ENCODE assay signal across 21 cellular contexts in genomic region chr6:9467746-9468145, GRCh38.
DNase-seq lines count a peak whose midpoint lies in the region; ATAC-seq and TF ChIP-seq lines count a peak whose summit lies in the region.
"Had no signal": no experiment of that assay in that cellular context is flagged by ENCODE, and none has a peak within 500 bp of the region (broad histone marks: within the 10 kb centered on the region; RNA-seq: fewer than 3 reads in every experiment).

No MANE protein-coding gene starts in this region.

- TF ChIP-seq CTCF in MCF 10A (IDR thresholded peaks at IDR 0.05; ENCODE audit: unreplicated experiment) = no peak
- TF ChIP-seq CTCF in mammary epithelial cell (conservative IDR thresholded peaks at IDR 0.05 in 1 of 2, IDR thresholded peaks at IDR 0.05 in 1 of 2; ENCODE audit: extremely low read depth in 1 of 2, insufficient read depth in 1 of 2, low read depth in 1 of 2, low read length in 2 of 2) = no peak
- no peak for TF ChIP-seq CTCF in epithelial cell of esophagus (IDR thresholded peaks at IDR 0.05; ENCODE audit: insufficient read depth, low read depth, low read length, missing control alignments)
- TF ChIP-seq CTCF in body of pancreas (IDR thresholded peaks at IDR 0.05) = no peak

- no peak overlapping the region for H3K9ac ChIP-seq in mammary epithelial cell (ENCODE audit: insufficient read depth, low read length)
- H3K9ac ChIP-seq: parathyroid adenoma had no signal

- H3K9me3 Mint-ChIP-seq in MCF 10A (ENCODE audit: unreplicated experiment) = no peaks in the 10 kb centered on the region

- H3K27me3 ChIP-seq in mammary epithelial cell (ENCODE audit: insufficient read depth, low read length) (no peaks in the 10 kb centered on the region), body of pancreas (no peaks in the 10 kb centered on the region)
- H3K27me3 ChIP-seq: breast epithelium had no signal

- H3K36me3 ChIP-seq in mammary epithelial cell (ENCODE audit: insufficient read depth, low read length) = no peaks in the 10 kb centered on the region
- no peaks in the 10 kb centered on the region for H3K36me3 ChIP-seq in body of pancreas (replicated peaks in 1 of 2; ENCODE audit: insufficient read depth in 1 of 2, low read depth in 2 of 2)
- H3K36me3 ChIP-seq: breast epithelium, lower lobe of right lung had no signal

- no peak overlapping the region for H3K4me2 ChIP-seq in mammary epithelial cell (ENCODE audit: insufficient read depth, low read depth, low read length)

- H3K4me1 Mint-ChIP-seq in MCF 10A (ENCODE audit: insufficient read depth, unreplicated experiment) = no peaks in the 10 kb centered on the region
- H3K4me1 Mint-ChIP-seq: naive B cell; stimulated activated effector memory CD8-positive, alpha-beta T cell treated with anti-CD3 and anti-CD28 coated beads, Interleukin-12 subunit alpha, Interleukin-12 subunit beta, amount 100 ng/mL, for 72 hours had no signal

- H2AFZ ChIP-seq in mammary epithelial cell (ENCODE audit: low read depth, low read length) = no peak overlapping the region
- H2AFZ ChIP-seq: parathyroid adenoma had no signal

- POLR2A ChIA-PET in MCF 10A (lab: Yijun Ruan, JAX) = interaction anchor here (0.7 kb wide), 1 partner anchor 14 kb away, joined by 3 read pairs; no protein-coding TSS in a partner anchor

- H3K9me3 ChIP-seq in mammary epithelial cell (replicated peaks; ENCODE audit: insufficient read depth, low read length) (no peaks in the 10 kb centered on the region), body of pancreas (no peaks in the 10 kb centered on the region)
- H3K9me3 ChIP-seq: breast epithelium, lower lobe of right lung had no signal

- no peaks in the 10 kb centered on the region for H3K79me2 ChIP-seq in mammary epithelial cell (ENCODE audit: insufficient read depth, low read length)
- H3K79me2 ChIP-seq: parathyroid adenoma had no signal

- no peaks in the 10 kb centered on the region for H3K4me1 ChIP-seq in mammary epithelial cell (ENCODE audit: insufficient read depth, low read length)
- H3K4me1 ChIP-seq in body of pancreas = no peaks in the 10 kb centered on the region
- H3K4me1 ChIP-seq: breast epithelium, lower lobe of right lung, parathyroid adenoma had no signal

- in situ Hi-C loops in mammary epithelial cell (cut with MboI; ENCODE audit: low sequenced_read_pairs in 2 of 2) = no loop called here

- peak; percentile 9 for DNase-seq in MCF 10A (ENCODE audit: unreplicated experiment)
- DNase-seq in mammary epithelial cell = no peak
- DNase-seq in NCI-H69 (lab: John Stamatoyannopoulos, UW) = peak; percentile 26
- DNase-seq in epithelial cell of esophagus (ENCODE audit: low read depth) = peak; percentile 11
- DNase-seq in NCI-H1048 (lab: John Stamatoyannopoulos, UW) = no peak
- DNase-seq in body of pancreas = no peak
- no peak for DNase-seq in NCI-H2227 treated with DMSO at 0.1 percent for 48 hours (lab: John Stamatoyannopoulos, UW)
- no peak for DNase-seq in NCI-H128 (lab: John Stamatoyannopoulos, UW; ENCODE audit: unreplicated experiment)
- DNase-seq: ACHN; activated CD4-positive, alpha-beta T cell treated with anti-CD3 and anti-CD28 coated beads for 1 hour; activated CD8-positive, alpha-beta memory T cell treated with anti-CD3 and anti-CD28 coated beads, Interleukin-2, amount 50 U/mL, for 4 hours; activated naive CD4-positive, alpha-beta T cell treated with Interleukin-2 at 50 U/mL for 16 hours; foreskin melanocyte; Karpas-422; lower lobe of right lung; naive B cell; NCI-H187; trophoblast cell had no signal

- no peak overlapping the region for H3K27ac ChIP-seq in mammary epithelial cell (ENCODE audit: insufficient read depth, low read depth, low read length)
- no peak overlapping the region for H3K27ac ChIP-seq in body of pancreas
- H3K27ac ChIP-seq: lower lobe of right lung, parathyroid adenoma had no signal

- H3K4me3 ChIP-seq in mammary epithelial cell (replicated peaks in 1 of 3; ENCODE audit: insufficient read depth in 1 of 3, low read depth in 2 of 3, low read length in 3 of 3) (no peak overlapping the region), epithelial cell of esophagus (ENCODE audit: low read length) (no peak overlapping the region), body of pancreas (no peak overlapping the region)
- H3K4me3 ChIP-seq: breast epithelium, lower lobe of right lung had no signal

- CTCF ChIA-PET in MCF 10A (lab: Yijun Ruan, JAX) = interaction anchor here (1.0 kb wide), 1 partner anchor 967 kb away, joined by 3 read pairs; no protein-coding TSS in a partner anchor
- CTCF ChIA-PET in mammary epithelial cell (lab: Charles Lee; ENCODE audit: low non-redundant PET) = no interaction called here

- no peak overlapping the region for H3K4me3 Mint-ChIP-seq in MCF 10A (ENCODE audit: unreplicated experiment)
- H3K4me3 Mint-ChIP-seq: naive B cell; stimulated activated effector memory CD8-positive, alpha-beta T cell treated with anti-CD3 and anti-CD28 coated beads, Interleukin-12 subunit alpha, Interleukin-12 subunit beta, amount 100 ng/mL, for 72 hours had no signal

- H3K27me3 Mint-ChIP-seq in MCF 10A (ENCODE audit: insufficient read depth, unreplicated experiment) = no peaks in the 10 kb centered on the region
- H3K27me3 Mint-ChIP-seq: naive B cell had no signal

- intact Hi-C loops in MCF 10A (cut with micrococcal nuclease) (no loop called here), mammary epithelial cell (cut with micrococcal nuclease) (no loop called here), body of pancreas (cut with DNase I) (no loop called here)

- TF ChIP-seq POLR2A in body of pancreas (IDR thresholded peaks at IDR 0.05) = no peak

- H3K27ac Mint-ChIP-seq in MCF 10A (ENCODE audit: low read depth, unreplicated experiment) = no peak overlapping the region
- H3K27ac Mint-ChIP-seq: naive B cell; stimulated activated effector memory CD8-positive, alpha-beta T cell treated with anti-CD3 and anti-CD28 coated beads, Interleukin-12 subunit alpha, Interleukin-12 subunit beta, amount 100 ng/mL, for 72 hours had no signal

- H4K20me1 ChIP-seq in mammary epithelial cell (ENCODE audit: insufficient read depth, low read length) = no peaks in the 10 kb centered on the region

- no TSS peak for BruUV-seq in MCF 10A (replicated peaks; lab: Mats Ljungman, UMichigan)
- no TSS peak for BruUV-seq in mammary epithelial cell (replicated peaks; lab: Mats Ljungman, UMichigan)

- dilution Hi-C loops in mammary epithelial cell (cut with HindIII; ENCODE audit: low sequenced_read_pairs) = no loop called here

- ATAC-seq in body of pancreas = no peak
- ATAC-seq: lower lobe of right lung; stimulated activated effector memory CD8-positive, alpha-beta T cell treated with anti-CD3 and anti-CD28 coated beads, Interleukin-12 subunit alpha, Interleukin-12 subunit beta, amount 100 ng/mL, for 72 hours had no signal

- 96% methylated on average over 3 of the region's 3 CpGs for WGBS in mammary epithelial cell (ENCODE audit: low coverage, missing lambda C conversion rate)
- 61 to 76% methylated on average over 3 of the region's 3 CpGs for WGBS in body of pancreas, 2 donors

- no peaks in the 10 kb centered on the region for H3K36me3 Mint-ChIP-seq in MCF 10A (ENCODE audit: insufficient read depth, unreplicated experiment)
- H3K36me3 Mint-ChIP-seq: naive B cell; stimulated activated effector memory CD8-positive, alpha-beta T cell treated with anti-CD3 and anti-CD28 coated beads, Interleukin-12 subunit alpha, Interleukin-12 subunit beta, amount 100 ng/mL, for 72 hours had no signal

Comparison
In these comparisons a context has a peak if more than half of its experiments do, and no peak if none do; other contexts are left out.
1. DNase-seq: peak in MCF 10A (single experiment), NCI-H69 (single experiment) and epithelial cell of esophagus (single experiment); none in mammary epithelial cell (single experiment), NCI-H1048 (single experiment), body of pancreas (0 of 4), NCI-H2227 treated with DMSO at 0.1 percent for 48 hours (single experiment) and NCI-H128 (single experiment).